12 cellular contexts compared by ENCODE assay signal in genomic region chr1:6638226-6638625, GRCh38. TPM values are rescaled to one million over a fixed set of nuclear protein-coding genes. Genes with fewer than 3 reads are reported as not detected.
DNase-seq lines count a peak whose midpoint lies in the region; ATAC-seq and TF ChIP-seq lines count a peak whose summit lies in the region.
"Had no signal": no experiment of that assay in that cellular context is flagged by ENCODE, and none has a peak within 500 bp of the region (broad histone marks: within the 10 kb centered on the region; RNA-seq: fewer than 3 reads in every experiment).

No MANE protein-coding gene starts in this region.

- H3K27ac Mint-ChIP-seq in effector memory CD8-positive, alpha-beta T cell, result no peak overlapping the region
- H3K27ac Mint-ChIP-seq in activated T-helper 1 cell treated with anti-CD3 and anti-CD28 coated beads, Interleukin-12 subunit alpha, Interleukin-12 subunit beta, Interleukin-2, Interleukin-4 antibody, amounts not matched to agents 30 ng/mL and 10 ng/mL and 1 ng/mL, durations not matched to agents 14 hours and 24 hours and 36 hours, result no peak overlapping the region
- H3K27ac Mint-ChIP-seq: T-helper 2 cell treated with Interferon-gamma antibody and Interleukin-4, amounts not matched to agents 5 μg/mL and 100 μg/mL, for 36 hours had no signal

- DNase-seq in adipocyte (ENCODE audit: low read depth), result no peak
- DNase-seq in fibroblast of the conjunctiva (ENCODE audit: low read depth), result peak; percentile 48
- DNase-seq in mucosa of descending colon, result peak; percentile 46 to 73 (median 56)
- DNase-seq in thoracic aorta (ENCODE audit: low spot score), result peak; percentile 86
- DNase-seq in NCI-H1436 treated with DMSO at 0.1 percent for 48 hours (lab: John Stamatoyannopoulos, UW), result no peak
- no peak for DNase-seq in effector memory CD8-positive, alpha-beta T cell
- no peak for DNase-seq in H4 (ENCODE audit: low spot score)
- DNase-seq in activated T-helper 1 cell treated with anti-CD3 and anti-CD28 coated beads, Interleukin-12 subunit alpha, Interleukin-12 subunit beta, Interleukin-2, Interleukin-4 antibody, amounts not matched to agents 30 ng/mL and 10 ng/mL and 1 ng/mL, durations not matched to agents 14 hours and 24 hours and 36 hours (ENCODE audit: low spot score), result no peak
- DNase-seq: Calu3, NCI-H1930, small intestine had no signal

- no peak for ATAC-seq in mucosa of descending colon
- peak; percentile 81 for ATAC-seq in thoracic aorta (ENCODE audit: insufficient number of reproducible peaks, low FRiP score, low read depth)
- ATAC-seq in effector memory CD8-positive, alpha-beta T cell (replicated peaks), result no peak

- peak overlapping the region; percentile 64 to 68 for H3K27ac ChIP-seq in thoracic aorta

- peaks cover 57% of the 10 kb centered on the region for H3K36me3 Mint-ChIP-seq in effector memory CD8-positive, alpha-beta T cell (ENCODE audit: insufficient read depth)
- H3K36me3 Mint-ChIP-seq in activated T-helper 1 cell treated with anti-CD3 and anti-CD28 coated beads, Interleukin-12 subunit alpha, Interleukin-12 subunit beta, Interleukin-2, Interleukin-4 antibody, amounts not matched to agents 30 ng/mL and 10 ng/mL and 1 ng/mL, durations not matched to agents 14 hours and 24 hours and 36 hours (ENCODE audit: low read depth), result peaks cover 28% of the 10 kb centered on the region

- H3K27me3 Mint-ChIP-seq in effector memory CD8-positive, alpha-beta T cell, result no peaks in the 10 kb centered on the region
- no peaks in the 10 kb centered on the region for H3K27me3 Mint-ChIP-seq in activated T-helper 1 cell treated with anti-CD3 and anti-CD28 coated beads, Interleukin-12 subunit alpha, Interleukin-12 subunit beta, Interleukin-2, Interleukin-4 antibody, amounts not matched to agents 30 ng/mL and 10 ng/mL and 1 ng/mL, durations not matched to agents 14 hours and 24 hours and 36 hours (ENCODE audit: insufficient read depth)

- peaks cover 71% of the 10 kb centered on the region for H3K36me3 ChIP-seq in adipocyte (ENCODE audit: control insufficient read depth, insufficient read depth, low read length, severe bottlenecking)
- H3K36me3 ChIP-seq in mucosa of descending colon (ENCODE audit: low read depth), result no peaks in the 10 kb centered on the region
- peaks cover 33% of the 10 kb centered on the region for H3K36me3 ChIP-seq in thoracic aorta

- H3K4me1 Mint-ChIP-seq in effector memory CD8-positive, alpha-beta T cell (ENCODE audit: low read depth in 2 of 2), result no peaks in the 10 kb centered on the region
- no peaks in the 10 kb centered on the region for H3K4me1 Mint-ChIP-seq in activated T-helper 1 cell treated with anti-CD3 and anti-CD28 coated beads, Interleukin-12 subunit alpha, Interleukin-12 subunit beta, Interleukin-2, Interleukin-4 antibody, amounts not matched to agents 30 ng/mL and 10 ng/mL and 1 ng/mL, durations not matched to agents 14 hours and 24 hours and 36 hours (ENCODE audit: low read depth)

- H3K4me1 ChIP-seq in adipocyte (ENCODE audit: control insufficient read depth, insufficient read depth, low read length) (peaks cover 13% of the 10 kb centered on the region), mucosa of descending colon (ENCODE audit: low read depth) (no peaks in the 10 kb centered on the region), thoracic aorta (ENCODE audit: control insufficient read depth in 1 of 2, low read depth in 2 of 2) (peaks cover 5 to 17% of the 10 kb centered on the region in 2 donors)

- H3K4me3 ChIP-seq in adipocyte (ENCODE audit: low read length) (peak overlapping the region; percentile 42), mucosa of descending colon (no peak overlapping the region), thoracic aorta (peak overlapping the region; percentile 34)

- no peaks in the 10 kb centered on the region for H3K27me3 ChIP-seq in adipocyte (replicated peaks; ENCODE audit: control insufficient read depth, insufficient read depth, low read length)
- H3K27me3 ChIP-seq in thoracic aorta (replicated peaks; ENCODE audit: insufficient read depth), result no peaks in the 10 kb centered on the region

- intact Hi-C loops in mucosa of descending colon (cut with DNase I, micrococcal nuclease), result no loop called here
- intact Hi-C loops in activated T-helper 1 cell treated with anti-CD3 and anti-CD28 coated beads, Interleukin-12 subunit alpha, Interleukin-12 subunit beta, Interleukin-2, Interleukin-4 antibody, amounts not matched to agents 30 ng/mL and 10 ng/mL and 1 ng/mL, durations not matched to agents 14 hours and 24 hours and 36 hours (cut with micrococcal nuclease), result no loop called here

- H3K9me3 ChIP-seq in adipocyte (ENCODE audit: control insufficient read depth, low read length) (no peaks in the 10 kb centered on the region), mucosa of descending colon (no peaks in the 10 kb centered on the region), thoracic aorta (no peaks in the 10 kb centered on the region)

- H3K9ac ChIP-seq in adipocyte (ENCODE audit: low read length), result peak overlapping the region; percentile 65

- TF ChIP-seq CTCF in mucosa of descending colon (IDR thresholded peaks at IDR 0.05) (no peak), thoracic aorta (IDR thresholded peaks at IDR 0.05) (no peak)

- H3K4me3 Mint-ChIP-seq in effector memory CD8-positive, alpha-beta T cell, result no peak overlapping the region
- no peak overlapping the region for H3K4me3 Mint-ChIP-seq in activated T-helper 1 cell treated with anti-CD3 and anti-CD28 coated beads, Interleukin-12 subunit alpha, Interleukin-12 subunit beta, Interleukin-2, Interleukin-4 antibody, amounts not matched to agents 30 ng/mL and 10 ng/mL and 1 ng/mL, durations not matched to agents 14 hours and 24 hours and 36 hours
- H3K4me3 Mint-ChIP-seq: T-helper 2 cell treated with Interferon-gamma antibody and Interleukin-4, amounts not matched to agents 5 μg/mL and 100 μg/mL, for 36 hours had no signal

- no peaks in the 10 kb centered on the region for H3K9me3 Mint-ChIP-seq in effector memory CD8-positive, alpha-beta T cell
- H3K9me3 Mint-ChIP-seq in activated T-helper 1 cell treated with anti-CD3 and anti-CD28 coated beads, Interleukin-12 subunit alpha, Interleukin-12 subunit beta, Interleukin-2, Interleukin-4 antibody, amounts not matched to agents 30 ng/mL and 10 ng/mL and 1 ng/mL, durations not matched to agents 14 hours and 24 hours and 36 hours, result no peaks in the 10 kb centered on the region
- H3K9me3 Mint-ChIP-seq: T-helper 2 cell treated with Interferon-gamma antibody and Interleukin-4, amounts not matched to agents 5 μg/mL and 100 μg/mL, for 36 hours had no signal

RNA-seq across cellular contexts. Expression of gene THAP3, which starts 13.6 kb away (rescaled TPM):
- 10 to 100 TPM in 2 of 3 donors, 1 to 10 TPM in 1; 8.5 to 19.4 (median 13.7) TPM for total RNA-seq in mucosa of descending colon
- 10 to 100 TPM; 14.1 to 18.7 TPM for total RNA-seq in thoracic aorta
- total RNA-seq in H4 (2014; rRNA removed; shearing (Covaris generic)), result 11.4 and 17.0 TPM in 2 replicates
- 22.2 and 23.5 TPM in 2 replicates for total RNA-seq in activated T-helper 1 cell treated with anti-CD3 and anti-CD28 coated beads, Interleukin-12 subunit alpha, Interleukin-12 subunit beta, Interleukin-2, Interleukin-4 antibody, amounts not matched to agents 30 ng/mL and 10 ng/mL and 1 ng/mL, durations not matched to agents 14 hours and 24 hours and 36 hours

RNA-seq across cellular contexts. Expression of gene PHF13, which starts 24.7 kb away (rescaled TPM):
- 10 to 100 TPM in 1 of 3 donors, 1 to 10 TPM in 2; 6.6 to 21.5 (median 8.9) TPM for total RNA-seq in mucosa of descending colon
- total RNA-seq in thoracic aorta, result 10 to 100 TPM; 14.6 to 17.7 TPM
- total RNA-seq in H4 (2014; rRNA removed; shearing (Covaris generic)), result 7.6 and 7.8 TPM in 2 replicates
- 18.8 and 19.5 TPM in 2 replicates for total RNA-seq in activated T-helper 1 cell treated with anti-CD3 and anti-CD28 coated beads, Interleukin-12 subunit alpha, Interleukin-12 subunit beta, Interleukin-2, Interleukin-4 antibody, amounts not matched to agents 30 ng/mL and 10 ng/mL and 1 ng/mL, durations not matched to agents 14 hours and 24 hours and 36 hours

RNA-seq across cellular contexts. Expression of gene KLHL21, which starts 35.6 kb away (rescaled TPM):
- total RNA-seq in mucosa of descending colon, result 10 to 100 TPM in 2 of 3 donors, 1 to 10 TPM in 1; 8.7 to 68.2 (median 10.7) TPM
- 100 to 1,000 TPM; 142 to 156 TPM for total RNA-seq in thoracic aorta
- 8.4 and 11.4 TPM in 2 replicates for total RNA-seq in H4 (2014; rRNA removed; shearing (Covaris generic))
- 27.8 and 28.1 TPM in 2 replicates for total RNA-seq in activated T-helper 1 cell treated with anti-CD3 and anti-CD28 coated beads, Interleukin-12 subunit alpha, Interleukin-12 subunit beta, Interleukin-2, Interleukin-4 antibody, amounts not matched to agents 30 ng/mL and 10 ng/mL and 1 ng/mL, durations not matched to agents 14 hours and 24 hours and 36 hours

RNA-seq across cellular contexts. Expression of gene ZBTB48, which starts 58.4 kb away (rescaled TPM):
- total RNA-seq in mucosa of descending colon, result 10 to 100 TPM; 36.8 to 53.9 (median 42.3) TPM
- total RNA-seq in thoracic aorta, result 10 to 100 TPM; 20.7 to 28.9 TPM
- 6.3 and 8.8 TPM in 2 replicates for total RNA-seq in H4 (2014; rRNA removed; shearing (Covaris generic))
- total RNA-seq in activated T-helper 1 cell treated with anti-CD3 and anti-CD28 coated beads, Interleukin-12 subunit alpha, Interleukin-12 subunit beta, Interleukin-2, Interleukin-4 antibody, amounts not matched to agents 30 ng/mL and 10 ng/mL and 1 ng/mL, durations not matched to agents 14 hours and 24 hours and 36 hours, result 34.5 and 35.7 TPM in 2 replicates

Comparison
In these comparisons a context has a peak if more than half of its experiments do, and no peak if none do; other contexts are left out.
1. DNase-seq: peak in fibroblast of the conjunctiva (single experiment), mucosa of descending colon (3 of 3) and thoracic aorta (single experiment); none in adipocyte (single experiment), NCI-H1436 treated with DMSO at 0.1 percent for 48 hours (single experiment), effector memory CD8-positive, alpha-beta T cell (0 of 3), H4 (single experiment) and activated T-helper 1 cell treated with anti-CD3 and anti-CD28 coated beads, Interleukin-12 subunit alpha, Interleukin-12 subunit beta, Interleukin-2, Interleukin-4 antibody, amounts not matched to agents 30 ng/mL and 10 ng/mL and 1 ng/mL, durations not matched to agents 14 hours and 24 hours and 36 hours (single experiment).